In genomic region chr2:64398730-64399129, GRCh38 we compare ENCODE assay signal across 2 cellular contexts.
TF ChIP-seq lines count a peak whose summit lies in the region.

No MANE protein-coding gene starts in this region.

TF ChIP-seq in HEK293, 187 proteins besides CTCF, POLR2A, EP300 and RAD21 (continued from another document):
- TF ChIP-seq ZNF596 (tag by site-specific recombination; IDR thresholded peaks at IDR 0.05) (no peak), ZNF449 (tag by site-specific recombination; IDR thresholded peaks at IDR 0.05) (no peak), KLF16 (tag by site-specific recombination; IDR thresholded peaks at IDR 0.05) (no peak), ZNF510 (tag by site-specific recombination; IDR thresholded peaks at IDR 0.05; ENCODE audit: insufficient replicate concordance) (no peak), ZNF157 (tag by site-specific recombination; IDR thresholded peaks at IDR 0.05) (no peak), ZNF785 (tag by site-specific recombination; IDR thresholded peaks at IDR 0.05) (no peak), GLIS2 (tag by site-specific recombination; IDR thresholded peaks at IDR 0.05) (no peak)

TF ChIP-seq in HepG2, 621 proteins besides CTCF, POLR2A, EP300 and RAD21 (continued from another document):
- TF ChIP-seq ZNF687 (CRISPR knock-in tag; IDR thresholded peaks at IDR 0.05) (no peak), ZNF605 (CRISPR knock-in tag; IDR thresholded peaks at IDR 0.05) (no peak), ZNF646 (CRISPR knock-in tag; IDR thresholded peaks at IDR 0.05) (no peak), BATF2 (CRISPR knock-in tag; IDR thresholded peaks at IDR 0.05) (no peak), U2AF1 (optimal IDR thresholded peaks at IDR 0.05; ENCODE audit: low read depth, low read length) (no peak), NR3C1 (CRISPR knock-in tag; IDR thresholded peaks at IDR 0.05) (no peak), ZNF577 (CRISPR knock-in tag; IDR thresholded peaks at IDR 0.05; ENCODE audit: borderline replicate concordance, low read depth) (no peak), ZNF772 (CRISPR knock-in tag; IDR thresholded peaks at IDR 0.05) (no peak), ESRRA (CRISPR knock-in tag; IDR thresholded peaks at IDR 0.05; ENCODE audit: low read depth) (no peak), RORA (CRISPR knock-in tag; IDR thresholded peaks at IDR 0.05) (no peak), MXD3 (CRISPR knock-in tag; IDR thresholded peaks at IDR 0.05) (no peak), ZUFSP (CRISPR knock-in tag; IDR thresholded peaks at IDR 0.05; ENCODE audit: borderline replicate concordance) (no peak), MLX (CRISPR knock-in tag; IDR thresholded peaks at IDR 0.05) (no peak), KLF6 (CRISPR knock-in tag; IDR thresholded peaks at IDR 0.05) (no peak)
